6 cellular contexts compared by ENCODE assay signal in the genomic region with DNA sequence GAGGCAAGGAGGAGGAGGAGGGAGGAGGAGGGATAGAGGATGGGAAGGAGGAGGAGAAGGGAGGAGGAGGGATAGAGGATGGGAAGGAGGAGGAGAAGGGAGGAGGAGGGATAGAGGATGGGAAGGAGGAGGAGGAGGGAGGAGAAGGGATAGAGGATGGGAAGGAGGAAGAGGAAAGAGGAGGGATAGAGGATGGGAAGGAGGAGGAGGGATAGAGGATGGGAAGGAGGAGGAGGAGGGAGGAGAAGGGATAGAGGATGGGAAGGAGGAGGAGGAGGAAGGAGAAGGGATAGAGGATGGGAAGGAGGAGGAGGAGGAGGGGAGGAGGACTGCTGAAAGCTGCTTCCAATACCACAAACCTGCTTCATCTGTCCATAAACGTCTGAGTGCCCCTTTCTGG.
DNase-seq lines count a peak whose midpoint lies in the region; ATAC-seq, FAIRE-seq and TF ChIP-seq lines count a peak whose summit lies in the region.
"Not testable (repeated sequence)": the region's sequence is repeated elsewhere in the genome, so short reads cannot be mapped to it uniquely, and the experiment has no call there.

No MANE protein-coding gene starts in this region.

- not testable (repeated sequence) for H2BK20ac ChIP-seq in H1 (ENCODE audit: low read length)

- TF ChIP-seq EP300 in H1 (IDR thresholded peaks at IDR 0.05; ENCODE audit: borderline replicate concordance in 1 of 2, low read depth in 2 of 2, low read length in 2 of 2); HepG2 (IDR thresholded peaks at IDR 0.05; ENCODE audit: low read depth in 2 of 2, low read length in 2 of 2); HepG2 (CRISPR knock-in tag; IDR thresholded peaks at IDR 0.05; ENCODE audit: borderline replicate concordance): not testable (repeated sequence)

- not testable (repeated sequence) for H3K9me3 ChIP-seq in H1 (ENCODE audit: insufficient read depth in 2 of 2, low read depth in 1 of 2, low read length in 1 of 2); hepatocyte (ENCODE audit: low read depth); HepG2 (ENCODE audit: low read length)

- H3K23me2 ChIP-seq in H1 (ENCODE audit: low read depth, low read length) = not testable (repeated sequence)

- not testable (repeated sequence) for H3K23ac ChIP-seq in H1 (ENCODE audit: insufficient read length)

- not testable (repeated sequence) for H3K4me2 ChIP-seq in H1 (ENCODE audit: insufficient read depth in 1 of 2, low read depth in 2 of 2, low read length in 2 of 2); hepatocyte; HepG2 (ENCODE audit: low read depth, low read length)

- H3K27ac ChIP-seq in H1 (ENCODE audit: low read depth, low read length); hepatocyte; HepG2 (ENCODE audit: extremely low read length, insufficient read depth, low read length): not testable (repeated sequence)

- not testable (repeated sequence) for H3K18ac ChIP-seq in H1 (ENCODE audit: extremely low read depth, low read length)

- not testable (repeated sequence) for H4K5ac ChIP-seq in H1 (ENCODE audit: insufficient read length, low read depth, low read length)

- TF ChIP-seq POLR2A in H1 (IDR thresholded peaks at IDR 0.05; ENCODE audit: control extremely low read depth in 1 of 2, low read depth in 2 of 2, low read length in 2 of 2); HepG2 (IDR thresholded peaks at IDR 0.05; ENCODE audit: insufficient read depth in 1 of 2, low read depth in 2 of 2, low read length in 2 of 2): not testable (repeated sequence)

- CTCF ChIA-PET in H1 (lab: Charles Lee; ENCODE audit: partially characterized antibody); HepG2 (lab: Yijun Ruan, JAX; ENCODE audit: low intra/inter-chr PET ratio, low total read pairs): not testable (repeated sequence)

- not testable (repeated sequence) for H3K4ac ChIP-seq in H1 (replicated peaks; ENCODE audit: insufficient read length, low read depth, low read length)

- not testable (repeated sequence) for H2AK5ac ChIP-seq in H1 (ENCODE audit: low read depth, low read length)

- H3K14ac ChIP-seq in H1 (ENCODE audit: insufficient read length) = not testable (repeated sequence)

- ATAC-seq in HepG2 = not testable (repeated sequence)

- POLR2A ChIA-PET in H1 (lab: Charles Lee; ENCODE audit: partially characterized antibody); HepG2 (lab: Yijun Ruan, JAX): not testable (repeated sequence)

- H2BK15ac ChIP-seq in H1 (ENCODE audit: low read length) = not testable (repeated sequence)

- not testable (repeated sequence) for TF ChIP-seq CTCF in bronchial epithelial cell (IDR thresholded peaks at IDR 0.05; ENCODE audit: insufficient read depth, low read length, severe bottlenecking); H1 (IDR thresholded peaks at IDR 0.05; ENCODE audit: control extremely low read depth in 1 of 3, insufficient read depth in 1 of 3, low read depth in 1 of 3, low read length in 3 of 3); hepatocyte (IDR thresholded peaks at IDR 0.05; ENCODE audit: poor library complexity); HepG2 (CRISPR knock-in tag; IDR thresholded peaks at IDR 0.05)

- H2AFZ ChIP-seq in H1 (ENCODE audit: low read length); hepatocyte; HepG2 (ENCODE audit: low read length): not testable (repeated sequence)

- intact Hi-C loops in HepG2 (cut with micrococcal nuclease; ENCODE audit: unreplicated experiment) = not testable (repeated sequence)

- not testable (repeated sequence) for H2BK5ac ChIP-seq in H1 (ENCODE audit: low read depth, low read length)

- WGBS in H1 (ENCODE audit: extremely low coverage in 1 of 2, insufficient coverage in 1 of 2, insufficient read length in 1 of 2, insufficient replicate concordance in 2 of 2, low coverage in 1 of 2, low lambda C conversion rate in 2 of 2, missing lambda C conversion rate in 1 of 2), 2 experiments = 67% methylated on average over 1 of the region's 1 CpG; no CpG with 5 or more reads in 1 of the 2 experiments
- 20% methylated on average over 1 of the region's 1 CpG for WGBS in hepatocyte (ENCODE audit: low lambda C conversion rate, missing lambda C conversion rate)
- WGBS in HepG2 (ENCODE audit: low lambda C conversion rate) = 10% methylated on average over 1 of the region's 1 CpG

- FAIRE-seq in HTR-8/SVneo (lab: Jason Lieb, UNC) (peak; percentile 75), bronchial epithelial cell (lab: Jason Lieb, UNC) (peak; percentile 97), H1 (lab: Jason Lieb, UNC) (peak; percentile 58), urothelium cell line (lab: Jason Lieb, UNC) (peak; percentile 100)
- FAIRE-seq in HepG2 (lab: Jason Lieb, UNC) = not testable (repeated sequence)

- H3K9me2 ChIP-seq in hepatocyte (replicated peaks; ENCODE audit: insufficient read depth) = not testable (repeated sequence)

- not testable (repeated sequence) for BruUV-seq in HepG2 (replicated peaks; lab: Mats Ljungman, UMichigan)

- H3K79me2 ChIP-seq in H1 (ENCODE audit: control insufficient read depth in 1 of 2, insufficient read depth in 2 of 2, low read length in 2 of 2); hepatocyte; HepG2 (ENCODE audit: insufficient read depth, low read length): not testable (repeated sequence)

- not testable (repeated sequence) for H3K36me3 ChIP-seq in bronchial epithelial cell (ENCODE audit: control insufficient read depth, insufficient read depth, low read length); H1 (ENCODE audit: control insufficient read depth in 2 of 4, insufficient read depth in 4 of 4, low read length in 3 of 4); hepatocyte (replicated peaks; ENCODE audit: insufficient read depth, low read depth); HepG2 (replicated peaks in 1 of 2; ENCODE audit: control insufficient read depth in 1 of 2, insufficient read depth in 2 of 2, low read length in 2 of 2)

- in situ Hi-C loops in HepG2 (cut with HindIII; ENCODE audit: extremely low pct_ligation_motif_present, low pct_unique_long_range_greater_than_20kb) = not testable (repeated sequence)

- not testable (repeated sequence) for H3K4me3 ChIP-seq in bronchial epithelial cell (ENCODE audit: low read depth, low read length); H1 (ENCODE audit: extremely low read depth in 1 of 4, insufficient read depth in 2 of 4, low read depth in 3 of 4, low read length in 4 of 4); hepatocyte; HepG2 (replicated peaks in 1 of 3; ENCODE audit: insufficient read depth in 1 of 3, low read depth in 2 of 3, low read length in 3 of 3)

- not testable (repeated sequence) for H3K27me3 ChIP-seq in bronchial epithelial cell (ENCODE audit: control insufficient read depth, insufficient read depth, low read length); H1 (replicated peaks in 1 of 4; ENCODE audit: control insufficient read depth in 3 of 4, extremely low read depth in 1 of 4, insufficient read depth in 3 of 4, low read length in 3 of 4); hepatocyte; HepG2 (ENCODE audit: control insufficient read depth in 1 of 2, insufficient read depth in 2 of 2, low read length in 2 of 2)

- DNase-seq in HTR-8/SVneo (ENCODE audit: insufficient read length, low spot score); bronchial epithelial cell (ENCODE audit: low read depth); H1 (ENCODE audit: low read depth in 1 of 2, low spot score in 2 of 2); HepG2 (ENCODE audit: low spot score); urothelium cell line (ENCODE audit: low spot score): not testable (repeated sequence)
- peak; percentile 3 for DNase-seq in hepatocyte (ENCODE audit: low spot score)

- not testable (repeated sequence) for H4K20me1 ChIP-seq in H1 (replicated peaks in 1 of 2; ENCODE audit: control insufficient read depth in 1 of 2, insufficient read depth in 2 of 2, low read length in 2 of 2); hepatocyte (ENCODE audit: insufficient read depth, poor library complexity, severe bottlenecking)
- peaks cover 11% of the 10 kb centered on the region; the same call in 1 of the 2 replicates for H4K20me1 ChIP-seq in HepG2 (ENCODE audit: insufficient read depth, low read length)

- not testable (repeated sequence) for H2BK12ac ChIP-seq in H1 (ENCODE audit: low read depth, low read length)

- not testable (repeated sequence) for TF ChIP-seq RAD21 in H1 (IDR thresholded peaks at IDR 0.05 in 1 of 2, conservative IDR thresholded peaks at IDR 0.05 in 1 of 2; ENCODE audit: low read depth in 2 of 2, low read length in 2 of 2); HepG2 (CRISPR knock-in tag; IDR thresholded peaks at IDR 0.05)

- H4K91ac ChIP-seq in H1 (replicated peaks; ENCODE audit: insufficient read length, low read length) = not testable (repeated sequence)

- not testable (repeated sequence) for H2BK120ac ChIP-seq in H1 (replicated peaks; ENCODE audit: low read depth, low read length)

- not testable (repeated sequence) for H3K9ac ChIP-seq in H1 (replicated peaks in 1 of 4; ENCODE audit: extremely low read depth in 1 of 4, low read depth in 3 of 4, low read length in 3 of 4); HepG2 (ENCODE audit: insufficient read depth, low read depth, low read length)

- H3K79me1 ChIP-seq in H1 (ENCODE audit: low read depth, low read length) = not testable (repeated sequence)

- H3K4me1 ChIP-seq in H1 (replicated peaks in 1 of 4; ENCODE audit: control insufficient read depth in 3 of 4, insufficient read depth in 4 of 4, low read length in 3 of 4); hepatocyte (ENCODE audit: insufficient read depth); HepG2 (ENCODE audit: insufficient read depth, low read length): not testable (repeated sequence)

- not testable (repeated sequence) for H3K56ac ChIP-seq in H1 (replicated peaks; ENCODE audit: insufficient read length, low read depth, low read length)

- not testable (repeated sequence) for H4K8ac ChIP-seq in H1 (ENCODE audit: extremely low read depth, insufficient read depth, low read length)

TF ChIP-seq in HepG2, 621 proteins besides CTCF, POLR2A, EP300 and RAD21 (continues in another document):
- 0 out of 2 replicates have a peak, but pooled peaks have one; percentile 23 for TF ChIP-seq PCBP1 (IDR thresholded peaks at IDR 0.05; ENCODE audit: borderline replicate concordance, low read depth, low read length)
- peak; percentile 47 for TF ChIP-seq HNRNPK (IDR thresholded peaks at IDR 0.05; ENCODE audit: low read depth, low read length, poor library complexity, severe bottlenecking)
